Comparison of ENCODE assay signal across 33 cellular contexts in genomic region chr14:48751293-48751692, GRCh38.
DNase-seq lines count a peak whose midpoint lies in the region; ATAC-seq and TF ChIP-seq lines count a peak whose summit lies in the region.
"Had no signal": no experiment of that assay in that cellular context is flagged by ENCODE, and none has a peak within 500 bp of the region (broad histone marks: within the 10 kb centered on the region; RNA-seq: fewer than 3 reads in every experiment).

No MANE protein-coding gene starts in this region.

- H3K9me2 ChIP-seq in MM.1S (replicated peaks; ENCODE audit: insufficient read depth, low read length), result no peaks in the 10 kb centered on the region

- no peak overlapping the region for H3K4me3 ChIP-seq in right atrium auricular region
- no peak overlapping the region for H3K4me3 ChIP-seq in right cardiac atrium (ENCODE audit: low read length)
- no peak overlapping the region for H3K4me3 ChIP-seq in MM.1S (ENCODE audit: low read length)
- H3K4me3 ChIP-seq: A549; BLaER1; BLaER1 treated with 17β-estradiol and CSF1 and Interleukin-3, amounts not matched to agents 10 nM and 100 nM had no signal

- no peak overlapping the region for H3K9ac ChIP-seq in MM.1S (ENCODE audit: low read length)
- H3K9ac ChIP-seq: BLaER1; BLaER1 treated with 17β-estradiol and CSF1 and Interleukin-3, amounts not matched to agents 10 nM and 100 nM had no signal

- H3F3A ChIP-seq in MM.1S (ENCODE audit: insufficient read depth, low read length), result no peaks in the 10 kb centered on the region; the same call in 1 of the 2 replicates

- no peak for DNase-seq in Right ventricle myocardium inferior (ENCODE audit: missing footprints)
- no peak for DNase-seq in left cardiac atrium
- no peak for DNase-seq in Right ventricle myocardium superior
- DNase-seq in right atrium auricular region (ENCODE audit: low spot score), result no peak
- no peak for DNase-seq in left ventricle myocardium superior
- DNase-seq in right cardiac atrium, result no peak
- no peak for DNase-seq in MM.1S
- no peak for DNase-seq in HUDEP-2 (lab: John Stamatoyannopoulos, UW; ENCODE audit: unreplicated experiment in 76 of 76)
- DNase-seq: 8988T; ACHN; AML-193; BE2C; C1 segment of cervical spinal cord; Caco-2; Calu3; CD4-positive, alpha-beta memory T cell; CD4-positive, alpha-beta T cell; CD4-positive, CD25-positive, alpha-beta regulatory T cell; CD8-positive, alpha-beta memory T cell; CD8-positive, alpha-beta T cell; COR-L47; DMS 273 treated with DMSO at 0.1 percent for 48 hours; DMS153; DMS53; DMS79; DMS79 treated with DMSO at 0.1 percent for 48 hours; DND-41; EL had no signal

- H3K36me3 ChIP-seq in right atrium auricular region (no peaks in the 10 kb centered on the region), MM.1S (replicated peaks; ENCODE audit: insufficient read depth, low read length) (no peaks in the 10 kb centered on the region)
- H3K36me3 ChIP-seq: BE2C; BLaER1; BLaER1 treated with 17β-estradiol and CSF1 and Interleukin-3, amounts not matched to agents 10 nM and 100 nM had no signal

- TF ChIP-seq CTCF in right atrium auricular region (IDR thresholded peaks at IDR 0.05), result no peak
- TF ChIP-seq CTCF in MM.1S (IDR thresholded peaks at IDR 0.05; ENCODE audit: low read length), result no peak

- no peaks in the 10 kb centered on the region for H4K20me1 ChIP-seq in MM.1S (ENCODE audit: insufficient read depth, low read length)
- H4K20me1 ChIP-seq: BLaER1; BLaER1 treated with 17β-estradiol and CSF1 and Interleukin-3, amounts not matched to agents 10 nM and 100 nM had no signal

- H3K4me1 ChIP-seq in right atrium auricular region (peaks cover 0 to 9% of the 10 kb centered on the region in 2 donors), right cardiac atrium (ENCODE audit: control insufficient read depth, insufficient read depth, low read length) (no peaks in the 10 kb centered on the region), MM.1S (ENCODE audit: low read length) (peaks cover 10% of the 10 kb centered on the region)
- H3K4me1 ChIP-seq: A549, BE2C had no signal

- no peaks in the 10 kb centered on the region for H3K27me3 ChIP-seq in right atrium auricular region
- no peaks in the 10 kb centered on the region for H3K27me3 ChIP-seq in right cardiac atrium (ENCODE audit: control insufficient read depth, insufficient read depth)
- no peaks in the 10 kb centered on the region for H3K27me3 ChIP-seq in MM.1S (replicated peaks; ENCODE audit: insufficient read depth, low read length)
- H3K27me3 ChIP-seq: BE2C; BLaER1; BLaER1 treated with 17β-estradiol and CSF1 and Interleukin-3, amounts not matched to agents 10 nM and 100 nM had no signal

- H3K9me3 ChIP-seq in right atrium auricular region, result peaks cover 0 to 9% of the 10 kb centered on the region in 2 donors
- H3K9me3 ChIP-seq in right cardiac atrium (ENCODE audit: control insufficient read depth, low read length), result no peaks in the 10 kb centered on the region
- no peaks in the 10 kb centered on the region for H3K9me3 ChIP-seq in MM.1S (replicated peaks; ENCODE audit: insufficient read depth, low read length)
- H3K9me3 ChIP-seq: A549; BE2C; BLaER1; BLaER1 treated with 17β-estradiol and CSF1 and Interleukin-3, amounts not matched to agents 10 nM and 100 nM; Caco-2 had no signal

- H3K27ac ChIP-seq in right atrium auricular region (no peak overlapping the region), right cardiac atrium (ENCODE audit: low read length) (no peak overlapping the region), MM.1S (ENCODE audit: low read length) (peak overlapping the region; percentile 67)
- H3K27ac ChIP-seq: 22Rv1; A549; BLaER1; BLaER1 treated with 17β-estradiol and CSF1 and Interleukin-3, amounts not matched to agents 10 nM and 100 nM; C4-2B had no signal

- no peaks in the 10 kb centered on the region for H3K79me2 ChIP-seq in MM.1S (ENCODE audit: low read length)

- H2AFZ ChIP-seq in MM.1S (ENCODE audit: low read length), result 0 out of 2 replicates have a peak overlapping the region, but pooled peaks have one; percentile 27

- ATAC-seq in Right ventricle myocardium inferior (peak; percentile 44), left cardiac atrium (no peak), Right ventricle myocardium superior (ENCODE audit: poor library complexity) (peak; percentile 46), left ventricle myocardium superior (peak; percentile 60), right cardiac atrium (no peak)
- ATAC-seq: A549; CD8-positive, alpha-beta T cell had no signal

- intact Hi-C loops in Right ventricle myocardium inferior (cut with DNase I) (no loop called here), left cardiac atrium (cut with DNase I) (no loop called here), Right ventricle myocardium superior (cut with DNase I) (no loop called here), left ventricle myocardium superior (cut with micrococcal nuclease) (no loop called here), right cardiac atrium (cut with DNase I) (no loop called here)

- H3K4me2 ChIP-seq in MM.1S (ENCODE audit: low read depth, low read length), result peak overlapping the region; percentile 34; the same call in 1 of the 2 replicates
- H3K4me2 ChIP-seq: A549; BLaER1; BLaER1 treated with 17β-estradiol and CSF1 and Interleukin-3, amounts not matched to agents 10 nM and 100 nM had no signal

Comparison
In these comparisons a context has a peak if more than half of its experiments do, and no peak if none do; other contexts are left out.
1. ATAC-seq: peak in Right ventricle myocardium inferior (single experiment), Right ventricle myocardium superior (single experiment) and left ventricle myocardium superior (single experiment); none in left cardiac atrium (0 of 2) and right cardiac atrium (0 of 2).